ENCODE assay signal across 1 cellular context in the genomic region with DNA sequence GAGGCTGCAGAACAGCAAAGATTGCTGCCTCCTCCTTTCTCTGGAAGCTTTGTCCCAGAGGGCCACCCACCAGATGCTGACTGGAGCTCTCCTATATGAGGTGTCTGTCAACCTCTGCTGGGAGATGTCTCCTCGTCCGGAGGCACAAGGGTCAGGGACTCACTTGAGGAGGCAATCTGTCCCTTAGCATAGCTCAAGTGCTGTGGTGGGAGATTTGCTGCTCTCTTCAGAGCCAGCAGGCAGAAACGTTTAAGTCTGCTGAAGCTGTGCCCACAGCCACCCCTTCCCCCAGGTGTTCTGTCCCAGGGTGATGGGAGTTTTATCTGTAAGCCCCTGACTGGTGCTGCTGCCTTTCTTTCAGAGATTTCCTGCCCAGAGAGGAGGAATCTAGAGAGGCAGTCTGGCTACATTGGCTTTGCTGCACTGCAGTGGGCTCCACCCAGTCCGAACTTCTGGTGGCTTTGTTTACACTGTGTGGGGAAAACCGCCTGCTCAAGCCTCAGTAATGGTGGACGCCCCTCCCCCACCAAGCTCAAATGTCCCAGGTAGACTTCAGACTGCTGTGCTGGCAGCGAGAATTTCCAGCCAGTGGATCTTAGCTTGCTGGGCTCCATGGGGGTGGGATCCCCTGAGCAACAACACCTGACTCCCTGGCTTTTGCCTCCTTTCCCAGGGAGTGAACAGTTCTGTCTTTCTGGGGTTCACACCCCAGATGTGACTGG.
TF ChIP-seq lines count a peak whose summit lies in the region.
"Not testable (repeated sequence)": the region's sequence is repeated elsewhere in the genome, so short reads cannot be mapped to it uniquely, and the experiment has no call there.

No MANE protein-coding gene starts in this region.

TF ChIP-seq in HepG2, 621 proteins besides CTCF, POLR2A, EP300 and RAD21 (continued from another document and continues in another):
- TF ChIP-seq PRPF4 (IDR thresholded peaks at IDR 0.05; ENCODE audit: low read depth, low read length, poor library complexity, severe bottlenecking) (peak; percentile 44), NONO (CRISPR knock-in tag; conservative IDR thresholded peaks at IDR 0.05) (peak; percentile 72; the same call in 1 of the 2 replicates), ZFP91 (CRISPR knock-in tag; IDR thresholded peaks at IDR 0.05; ENCODE audit: borderline replicate concordance) (peak; percentile 73; the same call in 1 of the 2 replicates), MEF2D (CRISPR knock-in tag; IDR thresholded peaks at IDR 0.05) (peak; percentile 49; the same call in 1 of the 2 replicates), SIX4 (CRISPR knock-in tag; IDR thresholded peaks at IDR 0.05) (peak; percentile 15; the same call in 1 of the 2 replicates), FOXA1 (CRISPR knock-in tag; IDR thresholded peaks at IDR 0.05) (peak; percentile 95), RFXAP (CRISPR knock-in tag; IDR thresholded peaks at IDR 0.05; ENCODE audit: borderline replicate concordance) (peak; percentile 23; the same call in 1 of the 2 replicates), SRY (CRISPR knock-in tag; IDR thresholded peaks at IDR 0.05) (peak; percentile 55; the same call in 1 of the 2 replicates), ARID5B (CRISPR knock-in tag; IDR thresholded peaks at IDR 0.05) (peak; percentile 73), ZNF441 (CRISPR knock-in tag; IDR thresholded peaks at IDR 0.05; ENCODE audit: borderline replicate concordance) (peak; percentile 63; the same call in 1 of the 2 replicates), ZNF143 (CRISPR knock-in tag; IDR thresholded peaks at IDR 0.05) (peak; percentile 33; the same call in 1 of the 2 replicates), FOXP1 (CRISPR knock-in tag; IDR thresholded peaks at IDR 0.05) (0 out of 2 replicates have a peak, but pooled peaks have one; percentile 24), ZNF230 (CRISPR knock-in tag; IDR thresholded peaks at IDR 0.05) (0 out of 2 replicates have a peak, but pooled peaks have one; percentile 28), SAP130 (CRISPR knock-in tag; IDR thresholded peaks at IDR 0.05; ENCODE audit: low read depth) (peak; percentile 41; the same call in 1 of the 2 replicates), SPEN (CRISPR knock-in tag; IDR thresholded peaks at IDR 0.05; ENCODE audit: low read depth) (0 out of 2 replicates have a peak, but pooled peaks have one; percentile 39), YEATS4 (CRISPR knock-in tag; IDR thresholded peaks at IDR 0.05; ENCODE audit: borderline replicate concordance) (peak; percentile 63; the same call in 1 of the 2 replicates), HIVEP1 (CRISPR knock-in tag; IDR thresholded peaks at IDR 0.05) (peak; percentile 59; the same call in 1 of the 2 replicates), ZBTB26 (CRISPR knock-in tag; IDR thresholded peaks at IDR 0.05; ENCODE audit: borderline replicate concordance) (peak; percentile 57; the same call in 1 of the 2 replicates), RXRB (CRISPR knock-in tag; IDR thresholded peaks at IDR 0.05; ENCODE audit: borderline replicate concordance) (peak; percentile 34; the same call in 1 of the 2 replicates), ZNF121 (CRISPR knock-in tag; IDR thresholded peaks at IDR 0.05) (0 out of 2 replicates have a peak, but pooled peaks have one; percentile 25), RARA (CRISPR knock-in tag; IDR thresholded peaks at IDR 0.05) (0 out of 2 replicates have a peak, but pooled peaks have one; percentile 10), TEAD3 (CRISPR knock-in tag; optimal IDR thresholded peaks at IDR 0.05; ENCODE audit: borderline replicate concordance) (peak; percentile 38), POLR2AphosphoS5 (IDR thresholded peaks at IDR 0.05; ENCODE audit: low read depth, low read length) (0 out of 2 replicates have a peak, but pooled peaks have one; percentile 18), RXRA (CRISPR knock-in tag; IDR thresholded peaks at IDR 0.05) (peak; percentile 71), MAX (IDR thresholded peaks at IDR 0.05) (0 out of 2 replicates have a peak, but pooled peaks have one; percentile 28), SALL2 (CRISPR knock-in tag; IDR thresholded peaks at IDR 0.05) (0 out of 2 replicates have a peak, but pooled peaks have one; percentile 34), ZNF275 (CRISPR knock-in tag; IDR thresholded peaks at IDR 0.05; ENCODE audit: borderline replicate concordance) (0 out of 2 replicates have a peak, but pooled peaks have one; percentile 54), FOXK1 (CRISPR knock-in tag; IDR thresholded peaks at IDR 0.05; ENCODE audit: borderline replicate concordance, low read depth) (peak; percentile 78; the same call in 1 of the 2 replicates), SOX13 (CRISPR knock-in tag; conservative IDR thresholded peaks at IDR 0.05 in 1 of 2, IDR thresholded peaks at IDR 0.05 in 1 of 2) (peak in 1 of 2 experiments; percentile 2; a peak in 1 of 4 replicates), ZMYM3 (CRISPR knock-in tag; IDR thresholded peaks at IDR 0.05) (peak; percentile 71), THAP7 (CRISPR knock-in tag; IDR thresholded peaks at IDR 0.05) (0 out of 2 replicates have a peak, but pooled peaks have one; percentile 44), TAF1 (CRISPR knock-in tag; IDR thresholded peaks at IDR 0.05) (peak; percentile 51; the same call in 1 of the 2 replicates)
- not testable (repeated sequence) for TF ChIP-seq NONO, FOXA1, FOXP1, SOX13 (IDR thresholded peaks at IDR 0.05)
- TF ChIP-seq, protein P1, sequence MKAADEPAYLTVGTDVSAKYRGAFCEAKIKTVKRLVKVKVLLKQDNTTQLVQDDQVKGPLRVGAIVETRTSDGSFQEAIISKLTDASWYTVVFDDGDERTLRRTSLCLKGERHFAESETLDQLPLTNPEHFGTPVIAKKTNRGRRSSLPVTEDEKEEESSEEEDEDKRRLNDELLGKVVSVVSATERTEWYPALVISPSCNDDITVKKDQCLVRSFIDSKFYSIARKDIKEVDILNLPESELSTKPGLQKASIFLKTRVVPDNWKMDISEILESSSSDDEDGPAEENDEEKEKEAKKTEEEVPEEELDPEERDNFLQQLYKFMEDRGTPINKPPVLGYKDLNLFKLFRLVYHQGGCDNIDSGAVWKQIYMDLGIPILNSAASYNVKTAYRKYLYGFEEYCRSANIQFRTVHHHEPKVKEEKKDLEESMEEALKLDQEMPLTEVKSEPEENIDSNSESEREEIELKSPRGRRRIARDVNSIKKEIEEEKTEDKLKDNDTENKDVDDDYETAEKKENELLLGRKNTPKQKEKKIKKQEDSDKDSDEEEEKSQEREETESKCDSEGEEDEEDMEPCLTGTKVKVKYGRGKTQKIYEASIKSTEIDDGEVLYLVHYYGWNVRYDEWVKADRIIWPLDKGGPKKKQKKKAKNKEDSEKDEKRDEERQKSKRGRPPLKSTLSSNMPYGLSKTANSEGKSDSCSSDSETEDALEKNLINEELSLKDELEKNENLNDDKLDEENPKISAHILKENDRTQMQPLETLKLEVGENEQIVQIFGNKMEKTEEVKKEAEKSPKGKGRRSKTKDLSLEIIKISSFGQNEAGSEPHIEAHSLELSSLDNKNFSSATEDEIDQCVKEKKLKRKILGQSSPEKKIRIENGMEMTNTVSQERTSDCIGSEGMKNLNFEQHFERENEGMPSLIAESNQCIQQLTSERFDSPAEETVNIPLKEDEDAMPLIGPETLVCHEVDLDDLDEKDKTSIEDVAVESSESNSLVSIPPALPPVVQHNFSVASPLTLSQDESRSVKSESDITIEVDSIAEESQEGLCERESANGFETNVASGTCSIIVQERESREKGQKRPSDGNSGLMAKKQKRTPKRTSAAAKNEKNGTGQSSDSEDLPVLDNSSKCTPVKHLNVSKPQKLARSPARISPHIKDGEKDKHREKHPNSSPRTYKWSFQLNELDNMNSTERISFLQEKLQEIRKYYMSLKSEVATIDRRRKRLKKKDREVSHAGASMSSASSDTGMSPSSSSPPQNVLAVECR (CRISPR knock-in tag; IDR thresholded peaks at IDR 0.05; ENCODE audit: borderline replicate concordance), result peak; percentile 25; the same call in 1 of the 2 replicates
- TF ChIP-seq, protein P2, sequence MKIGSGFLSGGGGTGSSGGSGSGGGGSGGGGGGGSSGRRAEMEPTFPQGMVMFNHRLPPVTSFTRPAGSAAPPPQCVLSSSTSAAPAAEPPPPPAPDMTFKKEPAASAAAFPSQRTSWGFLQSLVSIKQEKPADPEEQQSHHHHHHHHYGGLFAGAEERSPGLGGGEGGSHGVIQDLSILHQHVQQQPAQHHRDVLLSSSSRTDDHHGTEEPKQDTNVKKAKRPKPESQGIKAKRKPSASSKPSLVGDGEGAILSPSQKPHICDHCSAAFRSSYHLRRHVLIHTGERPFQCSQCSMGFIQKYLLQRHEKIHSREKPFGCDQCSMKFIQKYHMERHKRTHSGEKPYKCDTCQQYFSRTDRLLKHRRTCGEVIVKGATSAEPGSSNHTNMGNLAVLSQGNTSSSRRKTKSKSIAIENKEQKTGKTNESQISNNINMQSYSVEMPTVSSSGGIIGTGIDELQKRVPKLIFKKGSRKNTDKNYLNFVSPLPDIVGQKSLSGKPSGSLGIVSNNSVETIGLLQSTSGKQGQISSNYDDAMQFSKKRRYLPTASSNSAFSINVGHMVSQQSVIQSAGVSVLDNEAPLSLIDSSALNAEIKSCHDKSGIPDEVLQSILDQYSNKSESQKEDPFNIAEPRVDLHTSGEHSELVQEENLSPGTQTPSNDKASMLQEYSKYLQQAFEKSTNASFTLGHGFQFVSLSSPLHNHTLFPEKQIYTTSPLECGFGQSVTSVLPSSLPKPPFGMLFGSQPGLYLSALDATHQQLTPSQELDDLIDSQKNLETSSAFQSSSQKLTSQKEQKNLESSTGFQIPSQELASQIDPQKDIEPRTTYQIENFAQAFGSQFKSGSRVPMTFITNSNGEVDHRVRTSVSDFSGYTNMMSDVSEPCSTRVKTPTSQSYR (CRISPR knock-in tag; IDR thresholded peaks at IDR 0.05; ENCODE audit: borderline replicate concordance), result peak; percentile 98
